ENCODE assay signal across 18 cellular contexts in the genomic region with DNA sequence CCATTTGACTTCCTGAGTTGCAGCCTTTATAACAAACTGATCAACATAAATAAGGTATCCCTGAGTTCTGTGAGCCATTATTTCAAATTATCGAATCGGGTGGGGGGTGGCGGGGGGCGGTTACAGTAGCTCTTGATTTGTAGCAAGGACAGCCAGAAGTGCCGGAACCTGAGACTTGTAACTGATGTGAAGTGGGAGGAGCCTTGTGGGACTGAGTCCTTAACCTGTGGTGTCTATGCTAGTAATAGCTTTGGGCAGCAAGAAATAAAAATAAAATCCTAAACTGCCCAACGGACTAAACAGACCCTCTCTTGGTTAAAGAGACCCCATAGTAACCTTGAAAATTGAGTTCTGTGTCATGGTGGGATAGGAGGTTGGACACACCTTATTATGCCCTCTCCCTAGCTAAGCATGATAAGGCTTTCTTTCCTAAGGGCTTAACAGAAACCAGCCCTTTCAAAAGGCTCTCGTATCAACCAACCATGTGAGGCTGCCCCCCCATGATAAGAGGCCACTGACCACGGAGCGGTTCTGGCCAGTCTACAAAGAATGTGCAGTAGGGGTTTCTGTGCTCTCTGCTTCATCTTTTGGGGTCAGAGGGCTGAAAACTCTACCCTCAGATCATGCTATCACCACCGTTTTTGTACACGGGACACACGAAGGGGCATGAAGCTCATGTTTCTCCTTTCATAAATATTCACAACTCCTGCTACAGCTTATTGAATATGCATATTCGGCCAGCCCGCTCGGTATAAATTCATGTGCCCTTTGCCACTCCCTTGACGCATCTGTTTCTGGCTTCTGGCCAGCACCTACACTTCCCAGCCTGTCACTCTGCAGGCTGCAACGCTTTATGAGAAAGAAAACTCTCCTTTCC. TPM values are rescaled to one million over a fixed set of nuclear protein-coding genes. Genes with fewer than 3 reads are reported as not detected.
A peak's percentile ranks its signal among the peaks of the same experiment; 100 is the strongest.
DNase-seq lines count a peak whose midpoint lies in the region; ATAC-seq and TF ChIP-seq lines count a peak whose summit lies in the region.
"Had no signal": no experiment of that assay in that cellular context is flagged by ENCODE, and none has a peak within 500 bp of the region (broad histone marks: within the 10 kb centered on the region; RNA-seq: fewer than 3 reads in every experiment).

No MANE protein-coding gene starts in this region.

- H3K36me3 ChIP-seq in Loucy (ENCODE audit: insufficient read depth, low read length) (no peaks in the 10 kb centered on the region), mucosa of descending colon (ENCODE audit: low read depth) (no peaks in the 10 kb centered on the region)
- H3K36me3 ChIP-seq: heart right ventricle, lower lobe of right lung, thoracic aorta had no signal

- no peaks in the 10 kb centered on the region for H3K27me3 Mint-ChIP-seq in activated T-helper 17 cell treated with anti-CD3 and anti-CD28 coated beads, Interleukin-2, amount 50 U/mL, for 72 hours
- H3K27me3 Mint-ChIP-seq: T-helper 17 cell had no signal

- no peak overlapping the region for H3K4me2 ChIP-seq in Loucy (ENCODE audit: low read depth, low read length, poor library complexity, severe bottlenecking)

- no peaks in the 10 kb centered on the region for H3K9me3 ChIP-seq in Loucy (ENCODE audit: insufficient read depth, low read depth, low read length)
- no peaks in the 10 kb centered on the region for H3K9me3 ChIP-seq in mucosa of descending colon
- H3K9me3 ChIP-seq: heart right ventricle, lower lobe of right lung, thoracic aorta had no signal

- ATAC-seq in activated T-helper 17 cell treated with anti-CD3 and anti-CD28 coated beads, Interleukin-2, amount 50 U/mL, for 72 hours (replicated peaks), result no peak
- ATAC-seq in mucosa of descending colon (peak; percentile 98), GM18861 (IDR thresholded peaks at IDR 0.05; ENCODE audit: unreplicated experiment) (no peak)
- ATAC-seq: Panc1, T-helper 17 cell had no signal

- H3K4me1 ChIP-seq in Loucy (ENCODE audit: insufficient read depth, low read length, poor library complexity, severe bottlenecking) (peaks cover 27% of the 10 kb centered on the region), mucosa of descending colon (ENCODE audit: low read depth) (no peaks in the 10 kb centered on the region)
- H3K4me1 ChIP-seq: lower lobe of right lung had no signal

- no peaks in the 10 kb centered on the region for H3K9me2 ChIP-seq in Loucy (replicated peaks; ENCODE audit: low read depth, low read length)

- no peaks in the 10 kb centered on the region for H4K20me1 ChIP-seq in Loucy (ENCODE audit: insufficient read depth, low read length, poor library complexity, severe bottlenecking)

- DNase-seq in DMS 273 (lab: John Stamatoyannopoulos, UW; ENCODE audit: unreplicated experiment), result peak; percentile 90
- DNase-seq in mucosa of descending colon, result peak; percentile 73 to 85 (median 74)
- DNase-seq in C1 segment of cervical spinal cord (lab: John Stamatoyannopoulos, UW), result no peak
- no peak for DNase-seq in activated CD4-positive, alpha-beta T cell treated with anti-CD3 and anti-CD28 coated beads, Interleukin-2, amount 50 U/mL, for 4 hours
- DNase-seq in NCI-H2227 (lab: John Stamatoyannopoulos, UW; ENCODE audit: unreplicated experiment), result no peak
- DNase-seq: activated naive CD4-positive, alpha-beta T cell treated with Interleukin-2 at 50 U/mL for 16 hours; central memory CD4-positive, alpha-beta T cell; heart right ventricle; lower lobe of right lung; NCI-H2029 treated with DMSO at 0.1 percent for 48 hours; nucleus accumbens; stimulated activated CD4-positive, alpha-beta T cell treated with anti-CD3 and anti-CD28 coated beads, Interleukin-12 subunit alpha, Interleukin-12 subunit beta, amount 100 ng/mL, for 4 hours; T-helper 17 cell had no signal

- H3K4me3 ChIP-seq in Loucy (ENCODE audit: low read length, poor library complexity, severe bottlenecking), result no peak overlapping the region
- no peak overlapping the region for H3K4me3 ChIP-seq in mucosa of descending colon
- H3K4me3 ChIP-seq: heart right ventricle, lower lobe of right lung, thoracic aorta had no signal

- no peaks in the 10 kb centered on the region for H3K36me3 Mint-ChIP-seq in activated T-helper 17 cell treated with anti-CD3 and anti-CD28 coated beads, Interleukin-2, amount 50 U/mL, for 72 hours (ENCODE audit: low read depth)

- intact Hi-C loops in mucosa of descending colon (cut with DNase I, micrococcal nuclease), result no loop called here

- no peaks in the 10 kb centered on the region for H3K79me2 ChIP-seq in Loucy (ENCODE audit: insufficient read depth, low read length)

- TF ChIP-seq CTCF in Loucy (conservative IDR thresholded peaks at IDR 0.05; ENCODE audit: low read length), result no peak
- TF ChIP-seq CTCF in mucosa of descending colon (IDR thresholded peaks at IDR 0.05), result no peak

- H3K4me3 Mint-ChIP-seq in activated T-helper 17 cell treated with anti-CD3 and anti-CD28 coated beads, Interleukin-2, amount 50 U/mL, for 72 hours, result no peak overlapping the region
- H3K4me3 Mint-ChIP-seq: T-helper 17 cell had no signal

- H3F3A ChIP-seq in Loucy (ENCODE audit: low read depth), result no peaks in the 10 kb centered on the region

- H3K27me3 ChIP-seq in Loucy (ENCODE audit: insufficient read depth, low read length, poor library complexity, severe bottlenecking), result no peaks in the 10 kb centered on the region
- H3K27me3 ChIP-seq: heart right ventricle had no signal

- peaks cover under 1% of the 10 kb centered on the region for H3K4me1 Mint-ChIP-seq in activated T-helper 17 cell treated with anti-CD3 and anti-CD28 coated beads, Interleukin-2, amount 50 U/mL, for 72 hours

- H3K9ac ChIP-seq in Loucy (ENCODE audit: low read depth, low read length, poor library complexity, severe bottlenecking), result no peak overlapping the region

- peak overlapping the region; percentile 31 for H3K27ac Mint-ChIP-seq in activated T-helper 17 cell treated with anti-CD3 and anti-CD28 coated beads, Interleukin-2, amount 50 U/mL, for 72 hours
- H3K27ac Mint-ChIP-seq: T-helper 17 cell had no signal

- H2AFZ ChIP-seq in Loucy (ENCODE audit: low read length), result peak overlapping the region; percentile 49; the same call in 1 of the 2 replicates

- H3K9me3 Mint-ChIP-seq in activated T-helper 17 cell treated with anti-CD3 and anti-CD28 coated beads, Interleukin-2, amount 50 U/mL, for 72 hours, result no peaks in the 10 kb centered on the region

RNA-seq across cellular contexts. Expression of gene IQGAP2, which starts 39.5 kb away (rescaled TPM):
- total RNA-seq in activated T-helper 17 cell treated with anti-CD3 and anti-CD28 coated beads, Interleukin-2, amount 50 U/mL, for 72 hours, result 10 to 100 TPM; 83.2 to 92.1 TPM
- 100 to 1,000 TPM in 1 of 3 donors, 10 to 100 TPM in 2; 59.7 to 159 (median 84.8) TPM for total RNA-seq in mucosa of descending colon

Comparison
In these comparisons a context has a peak if more than half of its experiments do, and no peak if none do; other contexts are left out.
1. DNase-seq: peak in DMS 273 (single experiment) and mucosa of descending colon (3 of 3); none in C1 segment of cervical spinal cord (0 of 14), activated CD4-positive, alpha-beta T cell treated with anti-CD3 and anti-CD28 coated beads, Interleukin-2, amount 50 U/mL, for 4 hours (0 of 2) and NCI-H2227 (single experiment).